ENCODE assay signal across 1 cellular context in genomic region chr14:31265701-31266398, GRCh38.
A peak's percentile ranks its signal among the peaks of the same experiment; 100 is the strongest.
TF ChIP-seq lines count a peak whose summit lies in the region.

No MANE protein-coding gene starts in this region.

TF ChIP-seq in HepG2, 621 proteins besides CTCF, POLR2A, EP300 and RAD21 (continued from another document and continues in another):
- no peak for TF ChIP-seq MYNN (CRISPR knock-in tag; IDR thresholded peaks at IDR 0.05; ENCODE audit: low read depth)
- TF ChIP-seq ZNF20 (CRISPR knock-in tag; IDR thresholded peaks at IDR 0.05) = no peak
- no peak for TF ChIP-seq ZNF367 (CRISPR knock-in tag; IDR thresholded peaks at IDR 0.05; ENCODE audit: borderline replicate concordance)
- peak; percentile 99 for TF ChIP-seq MIXL1 (CRISPR knock-in tag; IDR thresholded peaks at IDR 0.05)
- peak; percentile 15; the same call in 1 of the 2 replicates for TF ChIP-seq ZFP91 (CRISPR knock-in tag; IDR thresholded peaks at IDR 0.05; ENCODE audit: borderline replicate concordance)
- no peak for TF ChIP-seq EEA1 (CRISPR knock-in tag; IDR thresholded peaks at IDR 0.05; ENCODE audit: borderline replicate concordance)
- TF ChIP-seq PAXIP1 (CRISPR knock-in tag; conservative IDR thresholded peaks at IDR 0.05) = peak; percentile 95
- TF ChIP-seq RORA (CRISPR knock-in tag; IDR thresholded peaks at IDR 0.05) = no peak
- peak; percentile 79; the same call in 1 of the 2 replicates for TF ChIP-seq RBAK (CRISPR knock-in tag; IDR thresholded peaks at IDR 0.05)
- TF ChIP-seq TRIM24 (CRISPR knock-in tag; IDR thresholded peaks at IDR 0.05) = no peak; the same call in 1 of the 2 replicates
- no peak for TF ChIP-seq NR2F2 (IDR thresholded peaks at IDR 0.05; ENCODE audit: borderline replicate concordance, low read depth)
- no peak for TF ChIP-seq BHLHE40 (IDR thresholded peaks at IDR 0.05; ENCODE audit: low read length)
- TF ChIP-seq FOXO1 (CRISPR knock-in tag; IDR thresholded peaks at IDR 0.05) = peak; percentile 96
- peak; percentile 91; the same call in 1 of the 2 replicates for TF ChIP-seq ZNF337 (CRISPR knock-in tag; IDR thresholded peaks at IDR 0.05; ENCODE audit: borderline replicate concordance, low read depth)
- peak; percentile 49; the same call in 1 of the 2 replicates for TF ChIP-seq MED13 (CRISPR knock-in tag; IDR thresholded peaks at IDR 0.05)
- TF ChIP-seq ZNF180 (CRISPR knock-in tag; IDR thresholded peaks at IDR 0.05; ENCODE audit: borderline replicate concordance, low read depth) = no peak
- TF ChIP-seq ISL2 (CRISPR knock-in tag; IDR thresholded peaks at IDR 0.05) = 0 out of 2 replicates have a peak, but pooled peaks have one; percentile 27
- peak; percentile 87; the same call in 1 of the 2 replicates for TF ChIP-seq ZNF510 (CRISPR knock-in tag; IDR thresholded peaks at IDR 0.05; ENCODE audit: low read depth)
- 0 out of 2 replicates have a peak, but pooled peaks have one; percentile 45 for TF ChIP-seq SMYD3 (CRISPR knock-in tag; IDR thresholded peaks at IDR 0.05)
- TF ChIP-seq ZFP1 (CRISPR knock-in tag; IDR thresholded peaks at IDR 0.05) = no peak; the same call in 1 of the 2 replicates
- TF ChIP-seq PITX1 (CRISPR knock-in tag; IDR thresholded peaks at IDR 0.05) = peak; percentile 96
- no peak for TF ChIP-seq SNAI1 (CRISPR knock-in tag; IDR thresholded peaks at IDR 0.05; ENCODE audit: borderline replicate concordance)
- no peak for TF ChIP-seq ZNF382 (CRISPR knock-in tag; IDR thresholded peaks at IDR 0.05; ENCODE audit: borderline replicate concordance)
- TF ChIP-seq FOXK1 (CRISPR knock-in tag; IDR thresholded peaks at IDR 0.05; ENCODE audit: borderline replicate concordance, low read depth) = peak; percentile 37; the same call in 1 of the 2 replicates
- TF ChIP-seq IKZF5 (CRISPR knock-in tag; IDR thresholded peaks at IDR 0.05) = peak; percentile 91
- peak; percentile 81 for TF ChIP-seq ARID5B (CRISPR knock-in tag; IDR thresholded peaks at IDR 0.05)
- peak; percentile 84 for TF ChIP-seq MLX (CRISPR knock-in tag; IDR thresholded peaks at IDR 0.05)
- no peak for TF ChIP-seq POLR2AphosphoS2 (IDR thresholded peaks at IDR 0.05; ENCODE audit: low read depth, low read length)
- no peak for TF ChIP-seq AKAP8 (CRISPR knock-in tag; IDR thresholded peaks at IDR 0.05)
- no peak for TF ChIP-seq RARG (CRISPR knock-in tag; IDR thresholded peaks at IDR 0.05; ENCODE audit: low read depth)
- TF ChIP-seq ZNF512B (CRISPR knock-in tag; IDR thresholded peaks at IDR 0.05; ENCODE audit: borderline replicate concordance) = no peak
- TF ChIP-seq MZF1 (CRISPR knock-in tag; IDR thresholded peaks at IDR 0.05; ENCODE audit: borderline replicate concordance) = no peak
- TF ChIP-seq TFE3 (CRISPR knock-in tag; IDR thresholded peaks at IDR 0.05) = peak; percentile 31
- TF ChIP-seq NFIB (CRISPR knock-in tag; IDR thresholded peaks at IDR 0.05; ENCODE audit: borderline replicate concordance) = no peak
- TF ChIP-seq ZNF549 (CRISPR knock-in tag; IDR thresholded peaks at IDR 0.05) = no peak
- no peak for TF ChIP-seq NBN (conservative IDR thresholded peaks at IDR 0.05)
- peak; percentile 83 for TF ChIP-seq ZNF614 (CRISPR knock-in tag; IDR thresholded peaks at IDR 0.05; ENCODE audit: borderline replicate concordance)
- TF ChIP-seq ZIK1 (CRISPR knock-in tag; IDR thresholded peaks at IDR 0.05; ENCODE audit: borderline replicate concordance, low read depth) = peak; percentile 93
- TF ChIP-seq DNMT1 (CRISPR knock-in tag; IDR thresholded peaks at IDR 0.05) = no peak
- peak; percentile 93; the same call in 1 of the 2 replicates for TF ChIP-seq SMAD1 (CRISPR knock-in tag; IDR thresholded peaks at IDR 0.05; ENCODE audit: borderline replicate concordance, low read depth)
- TF ChIP-seq CBX2 (IDR thresholded peaks at IDR 0.05; ENCODE audit: low read depth, low read length) = no peak
- TF ChIP-seq CBX2 (CRISPR knock-in tag; IDR thresholded peaks at IDR 0.05; ENCODE audit: low read depth) = no peak
- TF ChIP-seq HNRNPK (IDR thresholded peaks at IDR 0.05; ENCODE audit: low read depth, low read length, poor library complexity, severe bottlenecking) = no peak
- no peak for TF ChIP-seq REXO4 (CRISPR knock-in tag; IDR thresholded peaks at IDR 0.05; ENCODE audit: borderline replicate concordance)
- TF ChIP-seq ZNF333 (CRISPR knock-in tag; IDR thresholded peaks at IDR 0.05; ENCODE audit: borderline replicate concordance) = no peak
- TF ChIP-seq RELA (CRISPR knock-in tag; IDR thresholded peaks at IDR 0.05) = peak; percentile 88; the same call in 1 of the 2 replicates
- TF ChIP-seq ZNF816 (CRISPR knock-in tag; IDR thresholded peaks at IDR 0.05; ENCODE audit: borderline replicate concordance) = no peak
- TF ChIP-seq HES4 (CRISPR knock-in tag; IDR thresholded peaks at IDR 0.05; ENCODE audit: borderline replicate concordance) = no peak
- TF ChIP-seq GATA4 (IDR thresholded peaks at IDR 0.05; ENCODE audit: borderline replicate concordance, low read depth) = no peak
- TF ChIP-seq ELK4 (CRISPR knock-in tag; IDR thresholded peaks at IDR 0.05; ENCODE audit: borderline replicate concordance) = no peak
